ENCODE assay signal across 8 cellular contexts in genomic region chr11:64917663-64917995, GRCh38.
DNase-seq lines count a peak whose midpoint lies in the region; ATAC-seq and TF ChIP-seq lines count a peak whose summit lies in the region.

No MANE protein-coding gene starts in this region.

- H3K27ac ChIP-seq in SK-N-MC, result peak overlapping the region; percentile 90
- peak overlapping the region; percentile 82 for H3K27ac ChIP-seq in rectal smooth muscle tissue (ENCODE audit: low read depth, low read length)

- H3K36me3 ChIP-seq in SK-N-MC (ENCODE audit: insufficient read depth, low read length), result no peaks in the 10 kb centered on the region
- peaks cover 10% of the 10 kb centered on the region for H3K36me3 ChIP-seq in rectal smooth muscle tissue (ENCODE audit: control insufficient read depth, insufficient read depth, low read length)

- no peak for TF ChIP-seq CTCF in fibroblast of mammary gland (conservative IDR thresholded peaks at IDR 0.05; ENCODE audit: control insufficient read depth, insufficient read depth, low read depth, low read length)

- H3K9ac ChIP-seq in SK-N-MC (ENCODE audit: insufficient read length) (peak overlapping the region; percentile 82), rectal smooth muscle tissue (ENCODE audit: low read length) (peak overlapping the region; percentile 20)

- H3K27me3 ChIP-seq in rectal smooth muscle tissue (ENCODE audit: control insufficient read depth, insufficient read depth, low read length), result no peaks in the 10 kb centered on the region

- ATAC-seq in HG02642 (IDR thresholded peaks at IDR 0.05; ENCODE audit: poor library complexity, unreplicated experiment), result no peak

- DNase-seq in SK-N-MC (ENCODE audit: low read depth, low spot score) (no peak), fibroblast of mammary gland (ENCODE audit: low read depth) (no peak), NCI-H774 (lab: John Stamatoyannopoulos, UW) (no peak), glomerular visceral epithelial cell (ENCODE audit: extremely low spot score) (no peak), NOMO-1 treated with DMSO at 0.1 percent for 48 hours (lab: John Stamatoyannopoulos, UW; ENCODE audit: unreplicated experiment) (no peak)

- H3K9me3 ChIP-seq in SK-N-MC (ENCODE audit: low read depth, low read length), result no peaks in the 10 kb centered on the region

- H3K4me1 ChIP-seq in rectal smooth muscle tissue (ENCODE audit: control insufficient read depth, insufficient read depth, low read length), result peaks cover 9% of the 10 kb centered on the region

- H3K4me3 ChIP-seq in GM08714 (ENCODE audit: low read length), result peak overlapping the region; percentile 84
- H3K4me3 ChIP-seq in SK-N-MC, result peak overlapping the region; percentile 82
- H3K4me3 ChIP-seq in fibroblast of mammary gland (ENCODE audit: control insufficient read depth, low read depth, low read length), result peak overlapping the region; percentile 61
- peak overlapping the region; percentile 73 for H3K4me3 ChIP-seq in rectal smooth muscle tissue (ENCODE audit: low read length)
